ENCODE assay signal across 17 cellular contexts in the genomic region with DNA sequence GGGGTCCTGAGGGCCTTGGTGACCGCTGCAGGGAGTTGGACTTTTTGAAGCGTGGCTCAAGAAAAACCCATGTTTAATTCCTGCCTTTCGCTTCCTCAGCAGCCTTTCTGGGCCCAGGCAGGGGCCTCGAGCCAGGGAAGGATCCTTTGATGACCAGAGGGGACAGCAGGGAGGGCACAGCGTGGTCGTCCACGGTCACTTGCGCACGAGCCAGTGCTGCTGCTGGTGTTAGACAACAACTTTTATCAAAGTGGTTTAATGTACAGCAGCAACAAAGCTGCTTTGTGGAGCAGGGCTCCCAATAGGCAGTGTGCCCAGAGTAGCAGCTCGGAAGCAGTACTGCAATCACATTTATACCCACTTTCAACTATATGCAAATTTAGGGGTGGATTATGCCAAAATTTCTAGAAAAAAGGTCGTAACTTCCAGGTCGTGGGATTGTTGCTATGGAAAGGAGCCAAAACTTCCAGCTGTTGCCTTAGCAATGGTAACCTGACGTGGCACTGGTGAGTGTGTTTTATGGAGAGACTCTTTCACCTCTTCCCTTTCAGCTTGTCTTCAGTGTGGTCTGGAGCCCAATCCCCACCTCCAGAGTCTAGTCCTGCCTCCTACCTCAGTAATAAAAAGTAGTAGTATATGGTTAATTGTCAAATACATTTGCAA. TPM values are rescaled to one million over a fixed set of nuclear protein-coding genes. Genes with fewer than 3 reads are reported as not detected.
DNase-seq lines count a peak whose midpoint lies in the region; ATAC-seq and TF ChIP-seq lines count a peak whose summit lies in the region.
"Had no signal": no experiment of that assay in that cellular context is flagged by ENCODE, and none has a peak within 500 bp of the region (broad histone marks: within the 10 kb centered on the region; RNA-seq: fewer than 3 reads in every experiment).

No MANE protein-coding gene starts in this region.

- TF ChIP-seq POLR2A in thyroid gland (IDR thresholded peaks at IDR 0.05) = peak in 1 of 2 donors; percentile 13

- peak overlapping the region in 1 of 2 donors; percentile 50 for H3K4me3 Mint-ChIP-seq in activated T-cell treated with anti-CD3 and anti-CD28 coated beads, Interleukin-2, amount 50 U/mL, for 72 hours
- no peak overlapping the region for H3K4me3 Mint-ChIP-seq in activated T-cell treated with anti-CD3 and anti-CD28 coated beads, Interleukin-2, amount 50 U/mL, for 4 hours
- peak overlapping the region; percentile 69 for H3K4me3 Mint-ChIP-seq in activated naive CD8-positive, alpha-beta T cell treated with anti-CD3 and anti-CD28 coated beads for 36 hours
- H3K4me3 Mint-ChIP-seq: activated CD4-positive, alpha-beta memory T cell treated with anti-CD3 and anti-CD28 coated beads, Interleukin-2, amount 10 ng/mL, durations not matched to agents 7 days and 5 days had no signal

- H3K36me3 ChIP-seq in lung (ENCODE audit: control insufficient read depth in 2 of 2, insufficient read depth in 2 of 2, low read length in 2 of 2) (peaks cover 0 to 15% of the 10 kb centered on the region in 2 donors), thyroid gland (no peaks in the 10 kb centered on the region)

- intact Hi-C loops in thyroid gland (cut with DNase I) = no loop called here

- TF ChIP-seq CTCF in lung (IDR thresholded peaks at IDR 0.05; ENCODE audit: control extremely low read depth, extremely low read depth) (no peak), thyroid gland (IDR thresholded peaks at IDR 0.05) (no peak)

- peak overlapping the region; percentile 52 for H3K27ac Mint-ChIP-seq in activated T-cell treated with anti-CD3 and anti-CD28 coated beads, Interleukin-2, amount 50 U/mL, for 72 hours
- peak overlapping the region; percentile 85 for H3K27ac Mint-ChIP-seq in activated naive CD8-positive, alpha-beta T cell treated with anti-CD3 and anti-CD28 coated beads for 36 hours
- H3K27ac Mint-ChIP-seq: activated CD4-positive, alpha-beta memory T cell treated with anti-CD3 and anti-CD28 coated beads, Interleukin-2, amount 10 ng/mL, durations not matched to agents 7 days and 5 days had no signal

- H3K9me3 ChIP-seq in lung (ENCODE audit: control insufficient read depth in 2 of 2, insufficient read depth in 1 of 2, low read length in 1 of 2) (peaks cover 0 to 6% of the 10 kb centered on the region in 2 donors), thyroid gland (no peaks in the 10 kb centered on the region)

- peaks cover 55% of the 10 kb centered on the region for H3K4me1 Mint-ChIP-seq in activated T-cell treated with anti-CD3 and anti-CD28 coated beads, Interleukin-2, amount 50 U/mL, for 72 hours (ENCODE audit: low read depth)
- peaks cover 65% of the 10 kb centered on the region for H3K4me1 Mint-ChIP-seq in activated T-cell treated with anti-CD3 and anti-CD28 coated beads, Interleukin-2, amount 50 U/mL, for 4 hours (ENCODE audit: low read depth)
- peaks cover 58% of the 10 kb centered on the region for H3K4me1 Mint-ChIP-seq in activated naive CD8-positive, alpha-beta T cell treated with anti-CD3 and anti-CD28 coated beads for 36 hours

- no peak overlapping the region for H3K4me3 ChIP-seq in lung
- H3K4me3 ChIP-seq in thyroid gland (replicated peaks in 1 of 3) = no peak overlapping the region

- WGBS in lung, 2 donors = 63 to 82% methylated on average over 13 of the region's 13 CpGs
- WGBS in thyroid gland, 2 donors = 64 to 67% methylated on average over 12 to 13 of the region's 13 CpGs

- H3K36me3 Mint-ChIP-seq in activated T-cell treated with anti-CD3 and anti-CD28 coated beads, Interleukin-2, amount 50 U/mL, for 72 hours (ENCODE audit: insufficient read depth in 2 of 2) = peaks cover 36 to 51% of the 10 kb centered on the region in 2 donors
- H3K36me3 Mint-ChIP-seq in activated T-cell treated with anti-CD3 and anti-CD28 coated beads, Interleukin-2, amount 50 U/mL, for 4 hours (ENCODE audit: insufficient read depth) = peaks cover 75% of the 10 kb centered on the region
- peaks cover 81% of the 10 kb centered on the region for H3K36me3 Mint-ChIP-seq in activated naive CD8-positive, alpha-beta T cell treated with anti-CD3 and anti-CD28 coated beads for 36 hours

- H3K27ac ChIP-seq in lung (ENCODE audit: low read depth in 1 of 2, low read length in 1 of 2) (peak overlapping the region; percentile 26 to 48), thyroid gland (peak overlapping the region in 2 of 3 donors; percentile 19 to 53)
- H3K27ac ChIP-seq: HL-60 had no signal

- H3K9me3 Mint-ChIP-seq in activated T-cell treated with anti-CD3 and anti-CD28 coated beads, Interleukin-2, amount 50 U/mL, for 72 hours = peaks cover 10 to 13% of the 10 kb centered on the region in 2 donors
- H3K9me3 Mint-ChIP-seq in activated T-cell treated with anti-CD3 and anti-CD28 coated beads, Interleukin-2, amount 50 U/mL, for 4 hours = peaks cover 27% of the 10 kb centered on the region
- H3K9me3 Mint-ChIP-seq in activated naive CD8-positive, alpha-beta T cell treated with anti-CD3 and anti-CD28 coated beads for 36 hours = peaks cover 25% of the 10 kb centered on the region

- H3K4me1 ChIP-seq in lung (ENCODE audit: control insufficient read depth in 2 of 2, insufficient read depth in 2 of 2, low read length in 2 of 2) (peaks cover 2 to 4% of the 10 kb centered on the region in 2 donors), thyroid gland (peaks cover 0 to 7% of the 10 kb centered on the region in 2 donors)

- H3K27me3 ChIP-seq in lung (ENCODE audit: control insufficient read depth, insufficient read depth) = no peaks in the 10 kb centered on the region
- H3K27me3 ChIP-seq in thyroid gland = no peaks in the 10 kb centered on the region

- no peak for ATAC-seq in activated T-cell treated with anti-CD3 and anti-CD28 coated beads, Interleukin-2, amount 50 U/mL, for 72 hours (replicated peaks in 1 of 2)
- no peak for ATAC-seq in activated T-cell treated with anti-CD3 and anti-CD28 coated beads, Interleukin-2, amount 50 U/mL, for 4 hours
- no peak for ATAC-seq in lung (ENCODE audit: insufficient read depth, low FRiP score)
- ATAC-seq: HCT116 had no signal

- no peaks in the 10 kb centered on the region for H3K27me3 Mint-ChIP-seq in activated T-cell treated with anti-CD3 and anti-CD28 coated beads, Interleukin-2, amount 50 U/mL, for 72 hours (ENCODE audit: low read depth)
- H3K27me3 Mint-ChIP-seq in activated T-cell treated with anti-CD3 and anti-CD28 coated beads, Interleukin-2, amount 50 U/mL, for 4 hours (ENCODE audit: low read depth) = no peaks in the 10 kb centered on the region
- H3K27me3 Mint-ChIP-seq in activated naive CD8-positive, alpha-beta T cell treated with anti-CD3 and anti-CD28 coated beads for 36 hours = no peaks in the 10 kb centered on the region
- H3K27me3 Mint-ChIP-seq: activated CD4-positive, alpha-beta memory T cell treated with anti-CD3 and anti-CD28 coated beads, Interleukin-2, amount 10 ng/mL, durations not matched to agents 7 days and 5 days had no signal

- DNase-seq in activated T-cell treated with anti-CD3 and anti-CD28 coated beads, Interleukin-2, amount 50 U/mL, for 72 hours = no peak
- DNase-seq in activated T-cell treated with anti-CD3 and anti-CD28 coated beads, Interleukin-2, amount 50 U/mL, for 4 hours = no peak
- no peak for DNase-seq in activated naive CD8-positive, alpha-beta T cell treated with anti-CD3 and anti-CD28 coated beads for 36 hours
- peak; percentile 10 for DNase-seq in lung (ENCODE audit: low spot score)
- no peak for DNase-seq in thyroid gland
- no peak for DNase-seq in activated gamma-delta T cell treated with Interleukin-2 at 50 U/mL for 16 hours
- DNase-seq in NCI-H2029 treated with DMSO at 0.1 percent for 48 hours (lab: John Stamatoyannopoulos, UW) = no peak
- DNase-seq in NCI-H82 (lab: John Stamatoyannopoulos, UW) = no peak
- DNase-seq: activated CD4-positive, alpha-beta memory T cell treated with anti-CD3 and anti-CD28 coated beads, Interleukin-2, amount 10 ng/mL, durations not matched to agents 7 days and 5 days; activated naive CD4-positive, alpha-beta T cell treated with Interleukin-2 at 50 U/mL for 16 hours; DMS153; Karpas-422; NCI-H2081 treated with DMSO at 0.1 percent for 48 hours; SIG-M5 had no signal

RNA-seq across cellular contexts. Expression of a gene that starts 6.1 kb away (rescaled TPM):
- 1 to 10 TPM; 5.5 to 9.3 TPM for total RNA-seq in activated T-cell treated with anti-CD3 and anti-CD28 coated beads, Interleukin-2, amount 50 U/mL, for 72 hours
- 1 to 10 TPM; 2.1 to 2.7 (median 2.1) TPM for total RNA-seq in activated T-cell treated with anti-CD3 and anti-CD28 coated beads, Interleukin-2, amount 50 U/mL, for 4 hours
- total RNA-seq in activated naive CD8-positive, alpha-beta T cell treated with anti-CD3 and anti-CD28 coated beads for 36 hours = 1 to 10 TPM; 6.1 to 6.2 TPM
- total RNA-seq in lung (1 to 10 TPM; 4.6 to 9.5 TPM), thyroid gland (10 to 100 TPM in 2 of 4 donors, 1 to 10 TPM in 2; 6.7 to 23.6 (median 9.6) TPM)
- 10 to 100 TPM in 1 of 2 donors, 1 to 10 TPM in 1; 5.7 to 10.0 TPM for polyA plus RNA-seq in lung
- polyA plus RNA-seq: neural cell had no signal

RNA-seq across cellular contexts. Expression of a gene that starts 14.7 kb away (rescaled TPM):
- total RNA-seq in activated T-cell treated with anti-CD3 and anti-CD28 coated beads, Interleukin-2, amount 50 U/mL, for 72 hours = 10 to 100 TPM; 43.5 to 50.5 TPM
- total RNA-seq in activated T-cell treated with anti-CD3 and anti-CD28 coated beads, Interleukin-2, amount 50 U/mL, for 4 hours = 10 to 100 TPM; 44.1 to 52.2 (median 50.2) TPM
- 10 to 100 TPM; 47.1 to 48.2 TPM for total RNA-seq in activated naive CD8-positive, alpha-beta T cell treated with anti-CD3 and anti-CD28 coated beads for 36 hours
- total RNA-seq in lung = 10 to 100 TPM; 24.8 to 27.3 TPM
- 10 to 100 TPM; 47.9 to 60.6 TPM for polyA plus RNA-seq in lung
- total RNA-seq in thyroid gland = 10 to 100 TPM; 25.3 to 80.6 (median 39.0) TPM
- polyA plus RNA-seq: neural cell had no signal

RNA-seq across cellular contexts. Expression of a gene that starts 37.0 kb away (rescaled TPM):
- 10 to 100 TPM; 47.8 to 59.4 TPM for total RNA-seq in activated T-cell treated with anti-CD3 and anti-CD28 coated beads, Interleukin-2, amount 50 U/mL, for 72 hours
- 10 to 100 TPM; 19.7 to 22.7 (median 19.8) TPM for total RNA-seq in activated T-cell treated with anti-CD3 and anti-CD28 coated beads, Interleukin-2, amount 50 U/mL, for 4 hours
- total RNA-seq in activated naive CD8-positive, alpha-beta T cell treated with anti-CD3 and anti-CD28 coated beads for 36 hours = 10 to 100 TPM; 40.7 to 41.2 TPM
- 10 to 100 TPM; 14.1 to 24.9 TPM for total RNA-seq in lung
- polyA plus RNA-seq in lung = 10 to 100 TPM; 10.7 to 22.0 TPM
- total RNA-seq in thyroid gland = 10 to 100 TPM in 2 of 4 donors, 1 to 10 TPM in 2; 6.7 to 32.4 (median 10.4) TPM
- polyA plus RNA-seq: neural cell had no signal
